22 cellular contexts compared by ENCODE assay signal in genomic region chr16:65869261-65869660, GRCh38.
DNase-seq lines count a peak whose midpoint lies in the region; TF ChIP-seq lines count a peak whose summit lies in the region.
"Had no signal": no experiment of that assay in that cellular context is flagged by ENCODE, and none has a peak within 500 bp of the region (broad histone marks: within the 10 kb centered on the region; RNA-seq: fewer than 3 reads in every experiment).

No MANE protein-coding gene starts in this region.

- intact Hi-C loops in CD14-positive monocyte (cut with micrococcal nuclease), result no loop called here

- peaks cover 0 to 53% (median 47%) of the 10 kb centered on the region in 10 experiments; a peak in 17 of 20 replicates for H3K4me1 ChIP-seq in BLaER1 treated with 17β-estradiol and CSF1 and Interleukin-3, amounts not matched to agents 10 nM and 100 nM
- peaks cover 7% of the 10 kb centered on the region for H3K4me1 ChIP-seq in mesendoderm (ENCODE audit: control insufficient read depth, low read depth, low read length)

- H3K9ac ChIP-seq in BLaER1 treated with 17β-estradiol and CSF1 and Interleukin-3, amounts not matched to agents 10 nM and 100 nM, result no peak overlapping the region
- no peak overlapping the region for H3K9ac ChIP-seq in mesendoderm (ENCODE audit: low read length)

- H3K9me3 ChIP-seq in BLaER1 treated with 17β-estradiol and CSF1 and Interleukin-3, amounts not matched to agents 10 nM and 100 nM (replicated peaks in 1 of 11), result peaks cover 8 to 12% (median 8%) of the 10 kb centered on the region in 11 experiments

- DNase-seq in cerebellar cortex (ENCODE audit: low spot score), result peak; percentile 88
- DNase-seq in cerebellum (ENCODE audit: low spot score), result peak; percentile 78
- no peak for DNase-seq in mesendoderm
- DNase-seq in AG08396 (ENCODE audit: low spot score), result no peak
- DNase-seq in CD14-positive monocyte (ENCODE audit: low spot score), result no peak
- DNase-seq: 8988T; ACHN; AML-193; CD4-positive, alpha-beta memory T cell; CD4-positive, CD25-positive, alpha-beta regulatory T cell; CD8-positive, alpha-beta memory T cell; COR-L47; DMS 273 treated with DMSO at 0.1 percent for 48 hours; DMS153; DMS53; DMS79; DND-41; EL; GF-D8 had no signal

- H3K23ac ChIP-seq in mesendoderm (ENCODE audit: low read length), result no peak overlapping the region

- H3K36me3 Mint-ChIP-seq in CD14-positive monocyte, result no peaks in the 10 kb centered on the region
- H3K36me3 Mint-ChIP-seq: CD4-positive, alpha-beta memory T cell; CD4-positive, CD25-positive, alpha-beta regulatory T cell; CD8-positive, alpha-beta memory T cell had no signal

- H2BK15ac ChIP-seq in mesendoderm (replicated peaks; ENCODE audit: low read depth), result no peak overlapping the region

- H3K18ac ChIP-seq in mesendoderm (ENCODE audit: low read length), result no peak overlapping the region

- H3K27ac ChIP-seq in BLaER1 treated with 17β-estradiol and CSF1 and Interleukin-3, amounts not matched to agents 10 nM and 100 nM, result no peak overlapping the region
- H3K27ac ChIP-seq in mesendoderm (ENCODE audit: low read depth, low read length), result no peak overlapping the region
- H3K27ac ChIP-seq: C4-2B had no signal

- no peaks in the 10 kb centered on the region for H4K20me1 ChIP-seq in BLaER1 treated with 17β-estradiol and CSF1 and Interleukin-3, amounts not matched to agents 10 nM and 100 nM

- no peak overlapping the region for H4K5ac ChIP-seq in mesendoderm (ENCODE audit: low read length)

- no peak overlapping the region for H3K4me3 Mint-ChIP-seq in CD14-positive monocyte
- H3K4me3 Mint-ChIP-seq: B cell; CD4-positive, alpha-beta memory T cell; CD4-positive, CD25-positive, alpha-beta regulatory T cell; CD8-positive, alpha-beta memory T cell had no signal

- no CpG with 5 or more reads among the region's 4 CpGs for WGBS in mesendoderm (ENCODE audit: extremely low coverage, insufficient coverage, low lambda C conversion rate)

- no peak overlapping the region for H2BK5ac ChIP-seq in mesendoderm (ENCODE audit: low read length)

- peak overlapping the region in 10 of 11 experiments; percentile 13 to 82 (median 72); a peak in 15 of 22 replicates for H3K4me2 ChIP-seq in BLaER1 treated with 17β-estradiol and CSF1 and Interleukin-3, amounts not matched to agents 10 nM and 100 nM
- no peak overlapping the region for H3K4me2 ChIP-seq in mesendoderm (ENCODE audit: low read length)

- no peak overlapping the region for H2BK120ac ChIP-seq in mesendoderm (ENCODE audit: low read depth, low read length)

- no peaks in the 10 kb centered on the region for H3K27me3 ChIP-seq in BLaER1 treated with 17β-estradiol and CSF1 and Interleukin-3, amounts not matched to agents 10 nM and 100 nM
- no peaks in the 10 kb centered on the region for H3K27me3 ChIP-seq in mesendoderm (ENCODE audit: insufficient read depth, low read length, poor library complexity)

- H3K4me3 ChIP-seq in BLaER1 treated with 17β-estradiol and CSF1 and Interleukin-3, amounts not matched to agents 10 nM and 100 nM, result no peak overlapping the region
- no peak overlapping the region for H3K4me3 ChIP-seq in mesendoderm (ENCODE audit: low read length)

- no peak overlapping the region for H3K27ac Mint-ChIP-seq in CD14-positive monocyte
- H3K27ac Mint-ChIP-seq: B cell; CD4-positive, alpha-beta memory T cell; CD4-positive, CD25-positive, alpha-beta regulatory T cell; CD8-positive, alpha-beta memory T cell had no signal

- H3K79me2 ChIP-seq in mesendoderm (ENCODE audit: control insufficient read depth, insufficient read depth, low read length), result no peaks in the 10 kb centered on the region

- H4K8ac ChIP-seq in mesendoderm (ENCODE audit: low read depth, low read length), result no peak overlapping the region

- no peak overlapping the region for H2AK5ac ChIP-seq in mesendoderm (ENCODE audit: low read length)

- peaks cover 0 to 6% (median 0%) of the 10 kb centered on the region in 11 experiments; a peak in 8 of 22 replicates for H3K36me3 ChIP-seq in BLaER1 treated with 17β-estradiol and CSF1 and Interleukin-3, amounts not matched to agents 10 nM and 100 nM
- no peaks in the 10 kb centered on the region for H3K36me3 ChIP-seq in mesendoderm (ENCODE audit: control insufficient read depth, insufficient read depth, low read length)

- H3K27me3 Mint-ChIP-seq in CD14-positive monocyte (ENCODE audit: low read depth in 3 of 3), result peaks cover 0 to 5% (median 4%) of the 10 kb centered on the region in 3 donors
- H3K27me3 Mint-ChIP-seq: B cell; CD4-positive, CD25-positive, alpha-beta regulatory T cell had no signal

- no peak overlapping the region for H3K4ac ChIP-seq in mesendoderm (ENCODE audit: low read depth, low read length)

- H3K79me1 ChIP-seq in mesendoderm (ENCODE audit: low read length), result no peaks in the 10 kb centered on the region

- TF ChIP-seq CTCF in CD14-positive monocyte (IDR thresholded peaks at IDR 0.05), result no peak

- H3K56ac ChIP-seq in mesendoderm (ENCODE audit: low read length), result no peak overlapping the region

- peaks cover 2 to 6% (median 3%) of the 10 kb centered on the region in 7 donors for H3K9me3 Mint-ChIP-seq in CD14-positive monocyte

- no peaks in the 10 kb centered on the region for H3K4me1 Mint-ChIP-seq in CD14-positive monocyte
- H3K4me1 Mint-ChIP-seq: B cell; CD4-positive, alpha-beta memory T cell; CD4-positive, CD25-positive, alpha-beta regulatory T cell; CD8-positive, alpha-beta memory T cell had no signal

Comparison
In these comparisons a context has a peak if more than half of its experiments do, and no peak if none do; other contexts are left out.
1. DNase-seq: peak in cerebellar cortex (single experiment) and cerebellum (single experiment); none in mesendoderm (single experiment), AG08396 (single experiment) and CD14-positive monocyte (single experiment).